ENCODE assay signal across 29 cellular contexts in genomic region chr7:157997991-157998505, GRCh38.
"Had no signal": no experiment of that assay in that cellular context is flagged by ENCODE, and none has a peak within 500 bp of the region (broad histone marks: within the 10 kb centered on the region; RNA-seq: fewer than 3 reads in every experiment).

No MANE protein-coding gene starts in this region.

- H3K4me1 ChIP-seq: adrenal gland, body of pancreas, esophagus muscularis mucosa, foreskin keratinocyte, gastrocnemius medialis had no signal

- ATAC-seq: activated naive CD8-positive, alpha-beta T cell treated with anti-CD3 and anti-CD28 coated beads, Interleukin-2, amount 50 U/mL, for 24 hours; activated T-cell treated with anti-CD3 and anti-CD28 coated beads, Interleukin-2, amount 50 U/mL, for 72 hours; body of pancreas; effector memory CD8-positive, alpha-beta T cell; foreskin keratinocyte; gastrocnemius medialis had no signal

- H3K9me3 Mint-ChIP-seq: activated naive CD4-positive, alpha-beta T cell treated with anti-CD3 and anti-CD28 coated beads for 36 hours; activated naive CD4-positive, alpha-beta T cell treated with anti-CD3 and anti-CD28 coated beads, Interleukin-2, amount 50 U/mL, for 24 hours; activated naive CD8-positive, alpha-beta T cell treated with anti-CD3 and anti-CD28 coated beads for 36 hours; activated naive CD8-positive, alpha-beta T cell treated with anti-CD3 and anti-CD28 coated beads, Interleukin-2, amount 50 U/mL, for 24 hours; activated T-cell treated with anti-CD3 and anti-CD28 coated beads, Interleukin-2, amount 50 U/mL, for 24 hours; activated T-cell treated with anti-CD3 and anti-CD28 coated beads, Interleukin-2, amount 50 U/mL, for 72 hours; effector memory CD8-positive, alpha-beta T cell had no signal

- H3K4me3 Mint-ChIP-seq: activated CD4-positive, alpha-beta memory T cell treated with anti-CD3 and anti-CD28 coated beads, Interleukin-2, amount 10 ng/mL, durations not matched to agents 7 days and 5 days; activated CD4-positive, alpha-beta T cell treated with anti-CD3 and anti-CD28 coated beads, Interleukin-2, amount 10 ng/mL, durations not matched to agents 7 days and 5 days; activated naive CD4-positive, alpha-beta T cell treated with anti-CD3 and anti-CD28 coated beads for 36 hours; activated naive CD4-positive, alpha-beta T cell treated with anti-CD3 and anti-CD28 coated beads, Interleukin-2, amount 50 U/mL, for 24 hours; activated naive CD8-positive, alpha-beta T cell treated with anti-CD3 and anti-CD28 coated beads for 36 hours; activated naive CD8-positive, alpha-beta T cell treated with anti-CD3 and anti-CD28 coated beads, Interleukin-2, amount 50 U/mL, for 24 hours; activated T-cell treated with anti-CD3 and anti-CD28 coated beads, Interleukin-2, amount 50 U/mL, for 24 hours; activated T-cell treated with anti-CD3 and anti-CD28 coated beads, Interleukin-2, amount 50 U/mL, for 72 hours; effector memory CD8-positive, alpha-beta T cell; WTC11 had no signal

- FAIRE-seq: colon had no signal

- H3K4me3 ChIP-seq: adrenal gland, body of pancreas, esophagus muscularis mucosa, gastrocnemius medialis had no signal

- H3K36me3 ChIP-seq: adrenal gland, esophagus muscularis mucosa, gastrocnemius medialis had no signal

- H3K9me3 ChIP-seq: adrenal gland, body of pancreas, gastrocnemius medialis had no signal

- H3K4me1 Mint-ChIP-seq: activated CD4-positive, alpha-beta memory T cell treated with anti-CD3 and anti-CD28 coated beads, Interleukin-2, amount 10 ng/mL, durations not matched to agents 7 days and 5 days; activated CD4-positive, alpha-beta T cell treated with anti-CD3 and anti-CD28 coated beads, Interleukin-2, amount 10 ng/mL, durations not matched to agents 7 days and 5 days; activated naive CD4-positive, alpha-beta T cell treated with anti-CD3 and anti-CD28 coated beads, Interleukin-2, amount 50 U/mL, for 24 hours; activated naive CD8-positive, alpha-beta T cell treated with anti-CD3 and anti-CD28 coated beads for 36 hours; activated naive CD8-positive, alpha-beta T cell treated with anti-CD3 and anti-CD28 coated beads, Interleukin-2, amount 50 U/mL, for 24 hours had no signal

- H3K27me3 ChIP-seq: adrenal gland, body of pancreas, foreskin keratinocyte had no signal

- H3K36me3 Mint-ChIP-seq: activated naive CD4-positive, alpha-beta T cell treated with anti-CD3 and anti-CD28 coated beads, Interleukin-2, amount 50 U/mL, for 24 hours; activated naive CD8-positive, alpha-beta T cell treated with anti-CD3 and anti-CD28 coated beads for 36 hours had no signal

- H3K27ac ChIP-seq: adrenal gland, body of pancreas, esophagus muscularis mucosa, foreskin keratinocyte, gastrocnemius medialis had no signal

- H3K27ac Mint-ChIP-seq: activated CD4-positive, alpha-beta memory T cell treated with anti-CD3 and anti-CD28 coated beads, Interleukin-2, amount 10 ng/mL, durations not matched to agents 7 days and 5 days; activated CD4-positive, alpha-beta T cell treated with anti-CD3 and anti-CD28 coated beads, Interleukin-2, amount 10 ng/mL, durations not matched to agents 7 days and 5 days; activated naive CD4-positive, alpha-beta T cell treated with anti-CD3 and anti-CD28 coated beads for 36 hours; activated naive CD4-positive, alpha-beta T cell treated with anti-CD3 and anti-CD28 coated beads, Interleukin-2, amount 50 U/mL, for 24 hours; activated naive CD8-positive, alpha-beta T cell treated with anti-CD3 and anti-CD28 coated beads for 36 hours; activated naive CD8-positive, alpha-beta T cell treated with anti-CD3 and anti-CD28 coated beads, Interleukin-2, amount 50 U/mL, for 24 hours; activated T-cell treated with anti-CD3 and anti-CD28 coated beads, Interleukin-2, amount 50 U/mL, for 24 hours; activated T-cell treated with anti-CD3 and anti-CD28 coated beads, Interleukin-2, amount 50 U/mL, for 72 hours; effector memory CD8-positive, alpha-beta T cell; WTC11 had no signal

- DNase-seq: activated CD4-positive, alpha-beta memory T cell treated with anti-CD3 and anti-CD28 coated beads, Interleukin-2, amount 10 ng/mL, durations not matched to agents 7 days and 5 days; activated CD4-positive, alpha-beta T cell treated with anti-CD3 and anti-CD28 coated beads for 1 hour; activated CD4-positive, alpha-beta T cell treated with anti-CD3 and anti-CD28 coated beads for 4 hours; activated CD4-positive, alpha-beta T cell treated with anti-CD3 and anti-CD28 coated beads, Interleukin-2, amount 10 ng/mL, durations not matched to agents 7 days and 5 days; activated CD4-positive, alpha-beta T cell treated with anti-CD3 and anti-CD28 coated beads, Interleukin-2, amount 50 U/mL, for 4 hours; activated CD8-positive, alpha-beta memory T cell treated with anti-CD3 and anti-CD28 coated beads, Interleukin-2, amount 50 U/mL, for 48 hours; activated naive CD4-positive, alpha-beta T cell treated with anti-CD3 and anti-CD28 coated beads for 36 hours; activated naive CD8-positive, alpha-beta T cell treated with anti-CD3 and anti-CD28 coated beads for 36 hours; activated naive CD8-positive, alpha-beta T cell treated with anti-CD3 and anti-CD28 coated beads, Interleukin-2, amount 50 U/mL, for 24 hours; activated T-cell treated with anti-CD3 and anti-CD28 coated beads for 4 hours; activated T-cell treated with anti-CD3 and anti-CD28 coated beads, Interleukin-2, amount 50 U/mL, for 24 hours; activated T-cell treated with anti-CD3 and anti-CD28 coated beads, Interleukin-2, amount 50 U/mL, for 72 hours; adrenal gland; aorta; body of pancreas; caudate nucleus; cortex of kidney; dermis blood vessel endothelial cell; effector CD4-positive, alpha-beta T cell; effector memory CD8-positive, alpha-beta T cell; erythroblast; foreskin keratinocyte; gastrocnemius medialis; glutamatergic neuron; T-helper 2 cell had no signal

- H3K27me3 Mint-ChIP-seq: activated CD4-positive, alpha-beta memory T cell treated with anti-CD3 and anti-CD28 coated beads, Interleukin-2, amount 10 ng/mL, durations not matched to agents 7 days and 5 days; activated naive CD4-positive, alpha-beta T cell treated with anti-CD3 and anti-CD28 coated beads, Interleukin-2, amount 50 U/mL, for 24 hours; activated naive CD8-positive, alpha-beta T cell treated with anti-CD3 and anti-CD28 coated beads for 36 hours; activated naive CD8-positive, alpha-beta T cell treated with anti-CD3 and anti-CD28 coated beads, Interleukin-2, amount 50 U/mL, for 24 hours; activated T-cell treated with anti-CD3 and anti-CD28 coated beads, Interleukin-2, amount 50 U/mL, for 24 hours; effector memory CD8-positive, alpha-beta T cell had no signal
